In the genomic region with DNA sequence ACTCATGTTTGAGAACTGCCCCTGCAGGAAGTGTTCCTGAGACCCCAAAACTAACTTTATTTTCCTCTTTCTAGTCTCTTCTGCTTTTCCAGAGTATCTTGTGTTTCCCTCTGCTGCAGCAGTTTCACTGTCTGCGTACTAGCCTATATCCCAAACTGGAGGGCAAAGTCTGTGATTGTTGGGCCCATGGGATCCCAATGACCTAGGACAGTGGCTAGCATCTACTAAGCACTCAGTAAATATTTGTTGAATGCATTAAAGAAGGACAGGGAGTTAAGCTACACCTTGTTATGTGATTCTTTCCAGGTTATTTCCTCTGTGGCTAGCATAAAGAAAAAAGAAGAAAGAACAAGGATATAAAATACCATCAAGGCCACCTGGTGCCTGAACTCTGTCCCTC, we compare ENCODE assay signal across 1 cellular context.
TF ChIP-seq lines count a peak whose summit lies in the region.

No MANE protein-coding gene starts in this region.

TF ChIP-seq in HepG2, 621 proteins besides CTCF, POLR2A, EP300 and RAD21 (continues in another document):
- TF ChIP-seq ZBTB40 (IDR thresholded peaks at IDR 0.05) (no peak), ZBTB40 (CRISPR knock-in tag; IDR thresholded peaks at IDR 0.05) (no peak), HMGXB3 (CRISPR knock-in tag; IDR thresholded peaks at IDR 0.05; ENCODE audit: borderline replicate concordance) (no peak), SRSF1 (optimal IDR thresholded peaks at IDR 0.05; ENCODE audit: low read depth, low read length) (no peak), PAX8 (CRISPR knock-in tag; IDR thresholded peaks at IDR 0.05; ENCODE audit: borderline replicate concordance) (no peak), ZNF597 (CRISPR knock-in tag; IDR thresholded peaks at IDR 0.05) (no peak), MEIS2 (CRISPR knock-in tag; IDR thresholded peaks at IDR 0.05) (no peak), HMG20B (CRISPR knock-in tag; conservative IDR thresholded peaks at IDR 0.05) (0 out of 2 replicates have a peak, but pooled peaks have one; percentile 39), MTF1 (CRISPR knock-in tag; IDR thresholded peaks at IDR 0.05) (no peak), SIX4 (CRISPR knock-in tag; IDR thresholded peaks at IDR 0.05) (0 out of 2 replicates have a peak, but pooled peaks have one; percentile 49), KMT2A (CRISPR knock-in tag; IDR thresholded peaks at IDR 0.05) (no peak), CENPX (CRISPR knock-in tag; IDR thresholded peaks at IDR 0.05) (no peak), ZNF768 (CRISPR knock-in tag; IDR thresholded peaks at IDR 0.05) (no peak), KDM1A (CRISPR knock-in tag; IDR thresholded peaks at IDR 0.05) (no peak), MATR3 (CRISPR knock-in tag; IDR thresholded peaks at IDR 0.05) (no peak), ZSCAN21 (CRISPR knock-in tag; IDR thresholded peaks at IDR 0.05; ENCODE audit: borderline replicate concordance) (no peak), ZKSCAN5 (CRISPR knock-in tag; IDR thresholded peaks at IDR 0.05) (no peak), TARDBP (CRISPR knock-in tag; IDR thresholded peaks at IDR 0.05) (0 out of 2 replicates have a peak, but pooled peaks have one; percentile 57), ZIK1 (CRISPR knock-in tag; IDR thresholded peaks at IDR 0.05; ENCODE audit: borderline replicate concordance, low read depth) (no peak), SRY (CRISPR knock-in tag; IDR thresholded peaks at IDR 0.05) (no peak), ZNF746 (CRISPR knock-in tag; IDR thresholded peaks at IDR 0.05) (no peak), XBP1 (CRISPR knock-in tag; IDR thresholded peaks at IDR 0.05) (no peak), AHR (CRISPR knock-in tag; IDR thresholded peaks at IDR 0.05) (no peak)
- TF ChIP-seq, protein P1, sequence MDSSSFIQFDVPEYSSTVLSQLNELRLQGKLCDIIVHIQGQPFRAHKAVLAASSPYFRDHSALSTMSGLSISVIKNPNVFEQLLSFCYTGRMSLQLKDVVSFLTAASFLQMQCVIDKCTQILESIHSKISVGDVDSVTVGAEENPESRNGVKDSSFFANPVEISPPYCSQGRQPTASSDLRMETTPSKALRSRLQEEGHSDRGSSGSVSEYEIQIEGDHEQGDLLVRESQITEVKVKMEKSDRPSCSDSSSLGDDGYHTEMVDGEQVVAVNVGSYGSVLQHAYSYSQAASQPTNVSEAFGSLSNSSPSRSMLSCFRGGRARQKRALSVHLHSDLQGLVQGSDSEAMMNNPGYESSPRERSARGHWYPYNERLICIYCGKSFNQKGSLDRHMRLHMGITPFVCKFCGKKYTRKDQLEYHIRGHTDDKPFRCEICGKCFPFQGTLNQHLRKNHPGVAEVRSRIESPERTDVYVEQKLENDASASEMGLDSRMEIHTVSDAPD (CRISPR knock-in tag; IDR thresholded peaks at IDR 0.05) = 0 out of 2 replicates have a peak, but pooled peaks have one; percentile 66
- TF ChIP-seq, protein P2, sequence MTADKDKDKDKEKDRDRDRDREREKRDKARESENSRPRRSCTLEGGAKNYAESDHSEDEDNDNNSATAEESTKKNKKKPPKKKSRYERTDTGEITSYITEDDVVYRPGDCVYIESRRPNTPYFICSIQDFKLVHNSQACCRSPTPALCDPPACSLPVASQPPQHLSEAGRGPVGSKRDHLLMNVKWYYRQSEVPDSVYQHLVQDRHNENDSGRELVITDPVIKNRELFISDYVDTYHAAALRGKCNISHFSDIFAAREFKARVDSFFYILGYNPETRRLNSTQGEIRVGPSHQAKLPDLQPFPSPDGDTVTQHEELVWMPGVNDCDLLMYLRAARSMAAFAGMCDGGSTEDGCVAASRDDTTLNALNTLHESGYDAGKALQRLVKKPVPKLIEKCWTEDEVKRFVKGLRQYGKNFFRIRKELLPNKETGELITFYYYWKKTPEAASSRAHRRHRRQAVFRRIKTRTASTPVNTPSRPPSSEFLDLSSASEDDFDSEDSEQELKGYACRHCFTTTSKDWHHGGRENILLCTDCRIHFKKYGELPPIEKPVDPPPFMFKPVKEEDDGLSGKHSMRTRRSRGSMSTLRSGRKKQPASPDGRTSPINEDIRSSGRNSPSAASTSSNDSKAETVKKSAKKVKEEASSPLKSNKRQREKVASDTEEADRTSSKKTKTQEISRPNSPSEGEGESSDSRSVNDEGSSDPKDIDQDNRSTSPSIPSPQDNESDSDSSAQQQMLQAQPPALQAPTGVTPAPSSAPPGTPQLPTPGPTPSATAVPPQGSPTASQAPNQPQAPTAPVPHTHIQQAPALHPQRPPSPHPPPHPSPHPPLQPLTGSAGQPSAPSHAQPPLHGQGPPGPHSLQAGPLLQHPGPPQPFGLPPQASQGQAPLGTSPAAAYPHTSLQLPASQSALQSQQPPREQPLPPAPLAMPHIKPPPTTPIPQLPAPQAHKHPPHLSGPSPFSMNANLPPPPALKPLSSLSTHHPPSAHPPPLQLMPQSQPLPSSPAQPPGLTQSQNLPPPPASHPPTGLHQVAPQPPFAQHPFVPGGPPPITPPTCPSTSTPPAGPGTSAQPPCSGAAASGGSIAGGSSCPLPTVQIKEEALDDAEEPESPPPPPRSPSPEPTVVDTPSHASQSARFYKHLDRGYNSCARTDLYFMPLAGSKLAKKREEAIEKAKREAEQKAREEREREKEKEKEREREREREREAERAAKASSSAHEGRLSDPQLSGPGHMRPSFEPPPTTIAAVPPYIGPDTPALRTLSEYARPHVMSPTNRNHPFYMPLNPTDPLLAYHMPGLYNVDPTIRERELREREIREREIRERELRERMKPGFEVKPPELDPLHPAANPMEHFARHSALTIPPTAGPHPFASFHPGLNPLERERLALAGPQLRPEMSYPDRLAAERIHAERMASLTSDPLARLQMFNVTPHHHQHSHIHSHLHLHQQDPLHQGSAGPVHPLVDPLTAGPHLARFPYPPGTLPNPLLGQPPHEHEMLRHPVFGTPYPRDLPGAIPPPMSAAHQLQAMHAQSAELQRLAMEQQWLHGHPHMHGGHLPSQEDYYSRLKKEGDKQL (CRISPR knock-in tag; IDR thresholded peaks at IDR 0.05; ENCODE audit: low read depth) = peak; percentile 17; the same call in 1 of the 2 replicates
